ENCODE assay signal across 21 cellular contexts in the genomic region with DNA sequence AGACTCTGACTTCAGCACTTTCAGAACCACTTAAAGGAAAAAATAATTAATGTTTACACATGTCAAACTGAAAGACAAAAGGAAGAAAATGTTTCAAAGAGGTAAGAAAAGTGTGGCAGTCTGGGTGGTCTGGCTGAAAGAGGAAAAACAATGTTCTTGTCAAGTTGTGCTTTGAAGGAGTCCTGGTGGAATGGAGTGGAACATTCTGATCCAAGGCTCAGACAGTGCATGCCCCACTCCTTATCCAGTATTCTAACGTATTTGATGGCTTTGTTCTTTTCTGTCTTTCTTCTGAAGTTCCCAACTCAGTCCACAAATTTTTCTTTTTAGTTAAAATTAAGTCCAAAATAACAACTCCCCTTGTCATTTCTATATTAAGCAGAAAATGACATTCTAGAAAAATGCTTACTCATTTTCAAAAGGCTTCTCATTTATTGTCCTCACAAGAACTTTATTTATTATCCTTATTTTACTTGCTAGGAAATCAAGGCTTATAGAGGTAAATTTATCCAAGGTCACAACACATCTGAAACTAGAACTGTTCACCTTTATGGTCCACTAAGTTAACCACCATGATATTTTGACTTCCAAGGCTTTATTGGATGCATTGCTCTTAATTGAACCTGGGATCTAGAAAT.
DNase-seq lines count a peak whose midpoint lies in the region; ATAC-seq, FAIRE-seq and TF ChIP-seq lines count a peak whose summit lies in the region.
"Had no signal": no experiment of that assay in that cellular context is flagged by ENCODE, and none has a peak within 500 bp of the region (broad histone marks: within the 10 kb centered on the region; RNA-seq: fewer than 3 reads in every experiment).

No MANE protein-coding gene starts in this region.

- peaks cover 8 to 9% of the 10 kb centered on the region in 2 experiments; a peak in 3 of 4 replicates for H3K4me1 Mint-ChIP-seq in H9
- H3K4me1 Mint-ChIP-seq: B cell had no signal

- no peak overlapping the region for H2BK5ac ChIP-seq in H9 (ENCODE audit: insufficient read length, low read length)

- H3K56ac ChIP-seq in H9 (ENCODE audit: insufficient read length, low read depth, low read length), result no peak overlapping the region

- no peak overlapping the region for H2BK120ac ChIP-seq in H9 (ENCODE audit: low read depth, low read length, poor library complexity, severe bottlenecking)

- no peaks in the 10 kb centered on the region for H3K79me2 ChIP-seq in H9 (ENCODE audit: insufficient read depth, low read length)
- H3K79me2 ChIP-seq in K562 (ENCODE audit: control insufficient read depth, insufficient read depth, low read length), result no peaks in the 10 kb centered on the region
- H3K79me2 ChIP-seq in hepatocyte, result no peaks in the 10 kb centered on the region

- no peaks in the 10 kb centered on the region for H3K36me3 ChIP-seq in K562 (ENCODE audit: control insufficient read depth, insufficient read depth, low read length)
- no peaks in the 10 kb centered on the region for H3K36me3 ChIP-seq in testis (ENCODE audit: low read depth, missing control alignments)
- H3K36me3 ChIP-seq in hepatocyte (replicated peaks; ENCODE audit: insufficient read depth, low read depth), result no peaks in the 10 kb centered on the region
- H3K36me3 ChIP-seq: BLaER1 treated with 17β-estradiol and CSF1 and Interleukin-3, amounts not matched to agents 10 nM and 100 nM had no signal

- no peaks in the 10 kb centered on the region for H3K23me2 ChIP-seq in H9 (ENCODE audit: insufficient read length, low read depth, low read length, poor library complexity, severe bottlenecking)

- H3K14ac ChIP-seq in H9 (ENCODE audit: insufficient read depth, low read length), result no peak overlapping the region

- no peak for TF ChIP-seq EP300 in K562 (IDR thresholded peaks at IDR 0.05; ENCODE audit: low read length)

- BruUV-seq in K562 (replicated peaks; lab: Mats Ljungman, UMichigan), result no TSS peak

- H3K4ac ChIP-seq in H9 (ENCODE audit: low read depth, low read length), result no peak overlapping the region

- no peak overlapping the region for H3K27ac ChIP-seq in H9 (ENCODE audit: insufficient read length, low read depth, low read length)
- H3K27ac ChIP-seq in K562 (ENCODE audit: extremely low read depth, low read depth, low read length), result no peak overlapping the region
- peak overlapping the region; percentile 34 to 74 for H3K27ac ChIP-seq in testis
- H3K27ac ChIP-seq in hepatocyte, result no peak overlapping the region
- H3K27ac ChIP-seq: 22Rv1; A549; BLaER1 treated with 17β-estradiol and CSF1 and Interleukin-3, amounts not matched to agents 10 nM and 100 nM; C4-2B had no signal

- no peaks in the 10 kb centered on the region for H3K79me1 ChIP-seq in H9 (ENCODE audit: insufficient read depth, low read depth, low read length, poor library complexity, severe bottlenecking)

- no CpG with 5 or more reads among the region's 1 CpG for WGBS in H9 (ENCODE audit: extremely low coverage, insufficient read length, low lambda C conversion rate)
- 0% methylated on average over 1 of the region's 1 CpG for WGBS in K562 (ENCODE audit: insufficient coverage, low coverage, missing lambda C conversion rate)
- 20 to 26% methylated on average over 1 of the region's 1 CpG for WGBS in testis, 2 donors
- WGBS in hepatocyte (ENCODE audit: low lambda C conversion rate, missing lambda C conversion rate), result 44% methylated on average over 1 of the region's 1 CpG

- H3K9me3 ChIP-seq in H9 (ENCODE audit: control insufficient read depth, low read depth, low read length), result no peaks in the 10 kb centered on the region
- peaks cover 3% of the 10 kb centered on the region for H3K9me3 ChIP-seq in K562 (replicated peaks; ENCODE audit: control insufficient read depth, insufficient read depth, low read depth, low read length)
- no peaks in the 10 kb centered on the region for H3K9me3 ChIP-seq in testis
- H3K9me3 ChIP-seq in hepatocyte (ENCODE audit: low read depth), result no peaks in the 10 kb centered on the region
- H3K9me3 ChIP-seq: Caco-2 had no signal

- H3K4me3 Mint-ChIP-seq in H9, result no peak overlapping the region
- H3K4me3 Mint-ChIP-seq: B cell; CD4-positive, alpha-beta T cell; CD8-positive, alpha-beta T cell had no signal

- H4K20me1 ChIP-seq in H9 (ENCODE audit: control insufficient read depth, insufficient read depth, insufficient read length), result no peaks in the 10 kb centered on the region
- H4K20me1 ChIP-seq in K562 (replicated peaks; ENCODE audit: control insufficient read depth, insufficient read depth, low read length), result no peaks in the 10 kb centered on the region
- H4K20me1 ChIP-seq in hepatocyte (ENCODE audit: insufficient read depth, poor library complexity, severe bottlenecking), result no peaks in the 10 kb centered on the region
- H4K20me1 ChIP-seq: BLaER1 treated with 17β-estradiol and CSF1 and Interleukin-3, amounts not matched to agents 10 nM and 100 nM had no signal

- no peak for TF ChIP-seq POLR2A in K562 (conservative IDR thresholded peaks at IDR 0.05)
- TF ChIP-seq POLR2A in testis (IDR thresholded peaks at IDR 0.05), result no peak

- ATAC-seq in K562, result no peak; the same call in 2 of the 3 replicates
- ATAC-seq: A549; CD8-positive, alpha-beta T cell had no signal

- no peak overlapping the region for H4K5ac ChIP-seq in H9 (ENCODE audit: insufficient read length, low read depth, low read length)

- H2BK15ac ChIP-seq in H9 (ENCODE audit: low read depth, low read length), result no peak overlapping the region

- H3K4me1 ChIP-seq in H9 (ENCODE audit: insufficient read depth, low read length) (no peaks in the 10 kb centered on the region), K562 (replicated peaks in 1 of 2; ENCODE audit: control insufficient read depth in 2 of 2, insufficient read depth in 2 of 2, low read length in 2 of 2) (peaks cover 0 to 33% of the 10 kb centered on the region in 2 experiments; a peak in 3 of 5 replicates), testis (peaks cover 28% of the 10 kb centered on the region), hepatocyte (ENCODE audit: insufficient read depth) (peaks cover 11% of the 10 kb centered on the region)
- H3K4me1 ChIP-seq: A549 had no signal

- FAIRE-seq in K562 (lab: Jason Lieb, UNC), result no peak
- FAIRE-seq: A549, D721Med, G401.6, GM12892, GM18507 had no signal

- H2AK5ac ChIP-seq in H9 (ENCODE audit: insufficient read length, low read length), result no peak overlapping the region

- intact Hi-C loops in K562 (cut with micrococcal nuclease) (no loop called here), testis (cut with DNase I; ENCODE audit: low total_unique reads) (no loop called here)

- H2AFZ ChIP-seq in H9 (ENCODE audit: low read length), result no peak overlapping the region
- H2AFZ ChIP-seq in K562 (ENCODE audit: low read depth, low read length), result peak overlapping the region; percentile 48; the same call in 1 of the 2 replicates
- H2AFZ ChIP-seq in hepatocyte, result no peak overlapping the region

- H2BK12ac ChIP-seq in H9 (ENCODE audit: insufficient read length, low read depth, low read length), result no peak overlapping the region

- H3K4me3 ChIP-seq in K562 (no peak overlapping the region), testis (no peak overlapping the region), hepatocyte (no peak overlapping the region)
- H3K4me3 ChIP-seq: A549; BLaER1 treated with 17β-estradiol and CSF1 and Interleukin-3, amounts not matched to agents 10 nM and 100 nM had no signal

- CTCF ChIA-PET in K562 (lab: Yijun Ruan, JAX; ENCODE audit: low intra/inter-chr PET ratio), result no interaction called here

- no peak overlapping the region for H4K8ac ChIP-seq in H9 (replicated peaks; ENCODE audit: insufficient read length, low read depth, low read length)

- H3K9ac ChIP-seq in H9 (ENCODE audit: extremely low read depth, insufficient read length, low read length), result peak overlapping the region; percentile 20
- no peak overlapping the region for H3K9ac ChIP-seq in K562 (ENCODE audit: insufficient read depth in 1 of 2, low read depth in 2 of 2, low read length in 2 of 2)
- H3K9ac ChIP-seq: BLaER1 treated with 17β-estradiol and CSF1 and Interleukin-3, amounts not matched to agents 10 nM and 100 nM had no signal

- TF ChIP-seq CTCF in H9 (conservative IDR thresholded peaks at IDR 0.05) (no peak), K562 (IDR thresholded peaks at IDR 0.05 in 2 of 3, conservative IDR thresholded peaks at IDR 0.05 in 1 of 3; ENCODE audit: insufficient read depth in 2 of 3, low read depth in 1 of 3, low read length in 3 of 3) (no peak), testis (IDR thresholded peaks at IDR 0.05) (no peak), hepatocyte (IDR thresholded peaks at IDR 0.05; ENCODE audit: poor library complexity) (no peak)

- peaks cover 13 to 18% of the 10 kb centered on the region in 2 experiments for H3K9me3 Mint-ChIP-seq in H9

- no peak overlapping the region for H2BK20ac ChIP-seq in H9 (ENCODE audit: low read depth, low read length, poor library complexity, severe bottlenecking)

- H4K91ac ChIP-seq in H9 (ENCODE audit: insufficient read length, low read depth, low read length), result no peak overlapping the region

- in situ Hi-C loops in K562 (cut with MboI), result no loop called here

- H3K9me2 ChIP-seq in hepatocyte (replicated peaks; ENCODE audit: insufficient read depth), result no peaks in the 10 kb centered on the region

- H3K27ac Mint-ChIP-seq in H9, result no peak overlapping the region
- H3K27ac Mint-ChIP-seq: B cell; CD4-positive, alpha-beta T cell; CD8-positive, alpha-beta T cell had no signal

- TF ChIP-seq RAD21 in K562 (CRISPR knock-in tag; conservative IDR thresholded peaks at IDR 0.05 in 1 of 2, IDR thresholded peaks at IDR 0.05 in 1 of 2), result no peak

- H3K27me3 ChIP-seq in H9 (ENCODE audit: insufficient read depth, low read length) (no peaks in the 10 kb centered on the region), K562 (ENCODE audit: control insufficient read depth in 2 of 2, insufficient read depth in 2 of 2, low read length in 2 of 2) (no peaks in the 10 kb centered on the region), testis (no peaks in the 10 kb centered on the region), hepatocyte (no peaks in the 10 kb centered on the region)
- H3K27me3 ChIP-seq: BLaER1 treated with 17β-estradiol and CSF1 and Interleukin-3, amounts not matched to agents 10 nM and 100 nM had no signal

- no peak overlapping the region for H3T11ph ChIP-seq in H9 (ENCODE audit: low read length)

- peaks cover 0 to 17% (median 5%) of the 10 kb centered on the region in 3 experiments; a peak in 6 of 7 replicates for H3K36me3 Mint-ChIP-seq in H9 (ENCODE audit: insufficient read depth in 1 of 3, low read depth in 3 of 3)
- H3K36me3 Mint-ChIP-seq: CD8-positive, alpha-beta T cell had no signal

- POLR2A ChIA-PET in K562 (lab: Yijun Ruan, JAX), result interaction anchor here (0.6 to 1.0 kb wide), 3 partner anchors 12 to 128 kb away, joined by 3 to 5 read pairs (median 4); no protein-coding TSS in a partner anchor

- no peak overlapping the region for H3K18ac ChIP-seq in H9 (ENCODE audit: insufficient read length, low read depth, low read length)

- no peaks in the 10 kb centered on the region for H3K9me1 ChIP-seq in K562 (ENCODE audit: control insufficient read depth, insufficient read depth, low read length)

- DNase-seq in H9 (no peak), K562 (ENCODE audit: extremely low read depth in 1 of 4, low spot score in 3 of 4) (no peak), testis (peak; percentile 26), HPDE6-E6E7 (ENCODE audit: extremely low spot score) (no peak), hepatocyte (ENCODE audit: low spot score) (no peak)
- DNase-seq: AML-193; Caco-2; Calu3; CD4-positive, alpha-beta T cell; CD8-positive, alpha-beta T cell; DMS79 treated with DMSO at 0.1 percent for 48 hours; GF-D8 had no signal

- H3K27me3 Mint-ChIP-seq in H9 (ENCODE audit: low read depth), result peaks cover 2% of the 10 kb centered on the region; the same call in 1 of the 2 replicates

- no peak overlapping the region for H3K23ac ChIP-seq in H9 (ENCODE audit: insufficient read length, low read depth, low read length)

- no peak overlapping the region for H3K4me2 ChIP-seq in H9 (ENCODE audit: insufficient read depth, insufficient read length, low read length)
- H3K4me2 ChIP-seq in K562 (ENCODE audit: insufficient read depth, low read length), result peak overlapping the region; percentile 48; the same call in 1 of the 2 replicates
- no peak overlapping the region for H3K4me2 ChIP-seq in hepatocyte
- H3K4me2 ChIP-seq: A549; BLaER1 treated with 17β-estradiol and CSF1 and Interleukin-3, amounts not matched to agents 10 nM and 100 nM had no signal

Comparison
In these comparisons a context has a peak if more than half of its experiments do, and no peak if none do; other contexts are left out.
1. H3K27ac ChIP-seq: peak in testis (2 of 2); none in H9 (single experiment), K562 (single experiment) and hepatocyte (single experiment).